Comparison of ENCODE assay signal across 34 cellular contexts in genomic region chr6:56041591-56041990, GRCh38.
"Had no signal": no experiment of that assay in that cellular context is flagged by ENCODE, and none has a peak within 500 bp of the region (broad histone marks: within the 10 kb centered on the region; RNA-seq: fewer than 3 reads in every experiment).

No MANE protein-coding gene starts in this region.

- H3K27ac Mint-ChIP-seq: activated CD4-positive, alpha-beta memory T cell treated with anti-CD3 and anti-CD28 coated beads for 36 hours; activated CD4-positive, alpha-beta T cell treated with anti-CD3 and anti-CD28 coated beads for 36 hours; activated CD4-positive, alpha-beta T cell treated with anti-CD3 and anti-CD28 coated beads, Interleukin-2, amount 10 ng/mL, durations not matched to agents 24 days and 14 days; activated CD8-positive, alpha-beta memory T cell treated with anti-CD3 and anti-CD28 coated beads, Interleukin-2, amount 10 ng/mL, durations not matched to agents 7 days and 5 days; activated CD8-positive, alpha-beta T cell treated with anti-CD3 and anti-CD28 coated beads, Interleukin-2, amount 10 ng/mL, durations not matched to agents 7 days and 5 days; activated naive CD4-positive, alpha-beta T cell treated with anti-CD3 and anti-CD28 coated beads for 36 hours; activated naive CD4-positive, alpha-beta T cell treated with anti-CD3 and anti-CD28 coated beads, Interleukin-2, amount 50 U/mL, for 24 hours; activated naive CD8-positive, alpha-beta T cell treated with anti-CD3 and anti-CD28 coated beads for 36 hours; activated naive CD8-positive, alpha-beta T cell treated with anti-CD3 and anti-CD28 coated beads, Interleukin-2, amount 50 U/mL, for 24 hours; activated T-helper 1 cell treated with anti-CD3 and anti-CD28 coated beads, Interleukin-12 subunit alpha, Interleukin-12 subunit beta, Interleukin-2, Interleukin-4 antibody, amounts not matched to agents 30 ng/mL and 10 ng/mL and 1 ng/mL, durations not matched to agents 14 hours and 24 hours and 36 hours; activated T-helper 2 cell treated with anti-CD3 and anti-CD28 coated beads, Interferon-gamma antibody, Interleukin-2, Interleukin-4, amounts not matched to agents 10 μg/mL and 5 μg/mL and 100 μg/mL, durations not matched to agents 14 hours and 24 hours and 36 hours; dendritic cell treated with granulocyte-macrophage colony-stimulating factor and Interleukin-4, amounts not matched to agents 40 ng/mL and 50 ng/mL, for 4 days; endodermal cell; T-helper 17 cell; T-helper 2 cell treated with Interferon-gamma antibody and Interleukin-4, amounts not matched to agents 5 μg/mL and 100 μg/mL, for 36 hours had no signal

- H3K4me3 Mint-ChIP-seq: activated CD4-positive, alpha-beta memory T cell treated with anti-CD3 and anti-CD28 coated beads for 36 hours; activated CD4-positive, alpha-beta T cell treated with anti-CD3 and anti-CD28 coated beads for 36 hours; activated CD4-positive, alpha-beta T cell treated with anti-CD3 and anti-CD28 coated beads, Interleukin-2, amount 10 ng/mL, durations not matched to agents 24 days and 14 days; activated CD8-positive, alpha-beta memory T cell treated with anti-CD3 and anti-CD28 coated beads, Interleukin-2, amount 10 ng/mL, durations not matched to agents 7 days and 5 days; activated CD8-positive, alpha-beta T cell treated with anti-CD3 and anti-CD28 coated beads, Interleukin-2, amount 10 ng/mL, durations not matched to agents 7 days and 5 days; activated naive CD4-positive, alpha-beta T cell treated with anti-CD3 and anti-CD28 coated beads for 36 hours; activated naive CD4-positive, alpha-beta T cell treated with anti-CD3 and anti-CD28 coated beads, Interleukin-2, amount 50 U/mL, for 24 hours; activated naive CD8-positive, alpha-beta T cell treated with anti-CD3 and anti-CD28 coated beads for 36 hours; activated naive CD8-positive, alpha-beta T cell treated with anti-CD3 and anti-CD28 coated beads, Interleukin-2, amount 50 U/mL, for 24 hours; activated T-helper 1 cell treated with anti-CD3 and anti-CD28 coated beads, Interleukin-12 subunit alpha, Interleukin-12 subunit beta, Interleukin-2, Interleukin-4 antibody, amounts not matched to agents 30 ng/mL and 10 ng/mL and 1 ng/mL, durations not matched to agents 14 hours and 24 hours and 36 hours; brain; dendritic cell treated with granulocyte-macrophage colony-stimulating factor and Interleukin-4, amounts not matched to agents 40 ng/mL and 50 ng/mL, for 4 days; endodermal cell; T-helper 17 cell; T-helper 2 cell treated with Interferon-gamma antibody and Interleukin-4, amounts not matched to agents 5 μg/mL and 100 μg/mL, for 36 hours had no signal

- ATAC-seq: activated CD4-positive, alpha-beta T cell treated with anti-CD3 and anti-CD28 coated beads for 36 hours; activated CD8-positive, alpha-beta memory T cell treated with anti-CD3 and anti-CD28 coated beads, Interleukin-2, amount 10 ng/mL, durations not matched to agents 7 days and 5 days; activated CD8-positive, alpha-beta T cell treated with anti-CD3 and anti-CD28 coated beads, Interleukin-2, amount 10 ng/mL, durations not matched to agents 7 days and 5 days; activated naive CD8-positive, alpha-beta T cell treated with anti-CD3 and anti-CD28 coated beads, Interleukin-2, amount 50 U/mL, for 24 hours; gastroesophageal sphincter; T-helper 17 cell had no signal

- H3K9me3 Mint-ChIP-seq: activated CD4-positive, alpha-beta T cell treated with anti-CD3 and anti-CD28 coated beads, Interleukin-2, amount 10 ng/mL, durations not matched to agents 24 days and 14 days; activated naive CD4-positive, alpha-beta T cell treated with anti-CD3 and anti-CD28 coated beads, Interleukin-2, amount 50 U/mL, for 24 hours; activated naive CD8-positive, alpha-beta T cell treated with anti-CD3 and anti-CD28 coated beads for 36 hours; activated T-helper 1 cell treated with anti-CD3 and anti-CD28 coated beads, Interleukin-12 subunit alpha, Interleukin-12 subunit beta, Interleukin-2, Interleukin-4 antibody, amounts not matched to agents 30 ng/mL and 10 ng/mL and 1 ng/mL, durations not matched to agents 14 hours and 24 hours and 36 hours; activated T-helper 2 cell treated with anti-CD3 and anti-CD28 coated beads, Interferon-gamma antibody, Interleukin-2, Interleukin-4, amounts not matched to agents 10 μg/mL and 5 μg/mL and 100 μg/mL, durations not matched to agents 14 hours and 24 hours and 36 hours; endodermal cell; T-helper 2 cell treated with Interferon-gamma antibody and Interleukin-4, amounts not matched to agents 5 μg/mL and 100 μg/mL, for 36 hours had no signal

- H3K4me1 ChIP-seq: breast epithelium had no signal

- H3K4me3 ChIP-seq: ascending aorta, breast epithelium, cardiac muscle cell, dorsolateral prefrontal cortex, esophagus muscularis mucosa, gastroesophageal sphincter had no signal

- H3K27ac ChIP-seq: ascending aorta, breast epithelium, cardiac muscle cell, dorsolateral prefrontal cortex, esophagus muscularis mucosa, gastroesophageal sphincter had no signal

- DNase-seq: activated CD4-positive, alpha-beta memory T cell treated with anti-CD3 and anti-CD28 coated beads for 36 hours; activated CD4-positive, alpha-beta T cell treated with anti-CD3 and anti-CD28 coated beads for 36 hours; activated CD4-positive, alpha-beta T cell treated with anti-CD3 and anti-CD28 coated beads, Interleukin-2, amount 10 ng/mL, durations not matched to agents 24 days and 14 days; activated CD4-positive, CD25-positive, alpha-beta regulatory T cell; activated CD4-positive, CD25-positive, alpha-beta regulatory T cell treated with anti-CD3 and anti-CD28 coated beads, Interleukin-2, amount 50 U/mL, for 72 hours; activated CD8-positive, alpha-beta memory T cell treated with anti-CD3 and anti-CD28 coated beads, Interleukin-2, amount 10 ng/mL, durations not matched to agents 7 days and 5 days; activated CD8-positive, alpha-beta memory T cell treated with anti-CD3 and anti-CD28 coated beads, Interleukin-2, amount 50 U/mL, for 4 hours; activated CD8-positive, alpha-beta T cell treated with anti-CD3 and anti-CD28 coated beads, Interleukin-2, amount 10 ng/mL, durations not matched to agents 7 days and 5 days; activated effector memory CD4-positive, alpha-beta T cell treated with anti-CD3 and anti-CD28 coated beads, Interleukin-2, amount 50 U/mL, for 16 hours; activated naive CD4-positive, alpha-beta T cell treated with anti-CD3 and anti-CD28 coated beads for 36 hours; activated naive CD8-positive, alpha-beta T cell treated with anti-CD3 and anti-CD28 coated beads for 36 hours; activated naive CD8-positive, alpha-beta T cell treated with anti-CD3 and anti-CD28 coated beads, Interleukin-2, amount 50 U/mL, for 24 hours; activated T-cell treated with anti-CD3 and anti-CD28 coated beads, Interleukin-2, amount 50 U/mL, for 1 hour; activated T-cell treated with anti-CD3 and anti-CD28 coated beads, Interleukin-2, amount 50 U/mL, for 48 hours; central memory CD4-positive, alpha-beta T cell; cerebellar nuclear complex; dorsolateral prefrontal cortex; effector memory CD4-positive, alpha-beta T cell; endodermal cell; erythroblast; foreskin melanocyte; T-helper 1 cell; T-helper 17 cell had no signal

- H3K4me1 Mint-ChIP-seq: activated CD4-positive, alpha-beta T cell treated with anti-CD3 and anti-CD28 coated beads for 36 hours; activated CD4-positive, alpha-beta T cell treated with anti-CD3 and anti-CD28 coated beads, Interleukin-2, amount 10 ng/mL, durations not matched to agents 24 days and 14 days; activated CD8-positive, alpha-beta memory T cell treated with anti-CD3 and anti-CD28 coated beads, Interleukin-2, amount 10 ng/mL, durations not matched to agents 7 days and 5 days; activated naive CD4-positive, alpha-beta T cell treated with anti-CD3 and anti-CD28 coated beads, Interleukin-2, amount 50 U/mL, for 24 hours; activated naive CD8-positive, alpha-beta T cell treated with anti-CD3 and anti-CD28 coated beads for 36 hours; activated naive CD8-positive, alpha-beta T cell treated with anti-CD3 and anti-CD28 coated beads, Interleukin-2, amount 50 U/mL, for 24 hours; T-helper 17 cell had no signal

- H3K27me3 ChIP-seq: ascending aorta, breast epithelium, cardiac muscle cell, esophagus muscularis mucosa, gastroesophageal sphincter had no signal

- H3K36me3 ChIP-seq: ascending aorta, breast epithelium, cardiac muscle cell, esophagus muscularis mucosa, gastroesophageal sphincter had no signal

- H3K27me3 Mint-ChIP-seq: activated CD4-positive, alpha-beta memory T cell treated with anti-CD3 and anti-CD28 coated beads for 36 hours; activated CD4-positive, alpha-beta T cell treated with anti-CD3 and anti-CD28 coated beads for 36 hours; activated CD4-positive, alpha-beta T cell treated with anti-CD3 and anti-CD28 coated beads, Interleukin-2, amount 10 ng/mL, durations not matched to agents 24 days and 14 days; activated CD8-positive, alpha-beta memory T cell treated with anti-CD3 and anti-CD28 coated beads, Interleukin-2, amount 10 ng/mL, durations not matched to agents 7 days and 5 days; activated naive CD4-positive, alpha-beta T cell treated with anti-CD3 and anti-CD28 coated beads, Interleukin-2, amount 50 U/mL, for 24 hours; activated naive CD8-positive, alpha-beta T cell treated with anti-CD3 and anti-CD28 coated beads for 36 hours; activated naive CD8-positive, alpha-beta T cell treated with anti-CD3 and anti-CD28 coated beads, Interleukin-2, amount 50 U/mL, for 24 hours; T-helper 17 cell had no signal

- H3K9me3 ChIP-seq: ascending aorta, breast epithelium, esophagus muscularis mucosa, gastroesophageal sphincter had no signal

- H3K36me3 Mint-ChIP-seq: activated CD4-positive, alpha-beta memory T cell treated with anti-CD3 and anti-CD28 coated beads for 36 hours; activated CD8-positive, alpha-beta memory T cell treated with anti-CD3 and anti-CD28 coated beads, Interleukin-2, amount 10 ng/mL, durations not matched to agents 7 days and 5 days; activated naive CD4-positive, alpha-beta T cell treated with anti-CD3 and anti-CD28 coated beads, Interleukin-2, amount 50 U/mL, for 24 hours; activated naive CD8-positive, alpha-beta T cell treated with anti-CD3 and anti-CD28 coated beads for 36 hours; brain had no signal
